In genomic region chr10:93447019-93447418, GRCh38 we compare ENCODE assay signal across 19 cellular contexts. TPM values are rescaled to one million over a fixed set of nuclear protein-coding genes. Genes with fewer than 3 reads are reported as not detected.
DNase-seq lines count a peak whose midpoint lies in the region; ATAC-seq and TF ChIP-seq lines count a peak whose summit lies in the region.
"Had no signal": no experiment of that assay in that cellular context is flagged by ENCODE, and none has a peak within 500 bp of the region (broad histone marks: within the 10 kb centered on the region; RNA-seq: fewer than 3 reads in every experiment).

No MANE protein-coding gene starts in this region.

- peaks cover 73% of the 10 kb centered on the region for H3K79me2 ChIP-seq in SK-N-SH (ENCODE audit: insufficient read depth)

- TF ChIP-seq CTCF in SK-N-SH (IDR thresholded peaks at IDR 0.05) (no peak), esophagus muscularis mucosa (IDR thresholded peaks at IDR 0.05) (no peak), osteocyte (IDR thresholded peaks at IDR 0.05) (no peak), upper lobe of right lung (IDR thresholded peaks at IDR 0.05) (no peak), GM20000 (IDR thresholded peaks at IDR 0.05; ENCODE audit: extremely low read depth, missing control alignments) (no peak)

- POLR2A ChIA-PET in SK-N-SH (lab: Yijun Ruan, JAX): no interaction called here

- no peak for TF ChIP-seq POLR2A in esophagus muscularis mucosa (IDR thresholded peaks at IDR 0.05; ENCODE audit: low read depth)

- no peak overlapping the region for H3K9ac ChIP-seq in SK-N-SH

- H3K4me2 ChIP-seq in SK-N-SH: no peak overlapping the region

- no peak overlapping the region for H2AFZ ChIP-seq in SK-N-SH (ENCODE audit: low read depth)

- no peak overlapping the region for H3K4me3 ChIP-seq in SK-N-SH (ENCODE audit: low read depth in 2 of 2, low read length in 1 of 2)
- H3K4me3 ChIP-seq in esophagus muscularis mucosa: no peak overlapping the region
- H3K4me3 ChIP-seq in upper lobe of right lung: no peak overlapping the region
- H3K4me3 ChIP-seq: ascending aorta, MG63 had no signal

- TF ChIP-seq EP300 in SK-N-SH (IDR thresholded peaks at IDR 0.05; ENCODE audit: borderline replicate concordance in 1 of 2, low read depth in 1 of 2, low read length in 1 of 2) (no peak), esophagus muscularis mucosa (IDR thresholded peaks at IDR 0.05) (no peak)

- no peaks in the 10 kb centered on the region for H4K20me1 ChIP-seq in SK-N-SH (ENCODE audit: insufficient read depth)

- CTCF ChIA-PET in SK-N-SH (lab: Yijun Ruan, JAX): interaction anchor here (1.4 to 3.4 kb wide), 3 partner anchors 13 to 70 kb away, joined by 4 to 23 read pairs (median 8); partner anchors contain the start of gene MYOF

- H3K36me3 Mint-ChIP-seq in osteocyte (ENCODE audit: unreplicated experiment): peaks cover 60% of the 10 kb centered on the region
- peaks cover 29% of the 10 kb centered on the region for H3K36me3 Mint-ChIP-seq in activated T-helper 17 cell treated with anti-CD3 and anti-CD28 coated beads, Interleukin-2, amount 50 U/mL, for 72 hours (ENCODE audit: low read depth)

- no peaks in the 10 kb centered on the region for H3K9me3 Mint-ChIP-seq in osteocyte (ENCODE audit: unreplicated experiment)
- H3K9me3 Mint-ChIP-seq in activated T-helper 17 cell treated with anti-CD3 and anti-CD28 coated beads, Interleukin-2, amount 50 U/mL, for 72 hours: peaks cover 3% of the 10 kb centered on the region
- H3K9me3 Mint-ChIP-seq: activated naive CD4-positive, alpha-beta T cell treated with anti-CD3 and anti-CD28 coated beads, Interleukin-2, amount 10 ng/mL, durations not matched to agents 7 days and 5 days had no signal

- H3K4me1 Mint-ChIP-seq in osteocyte (ENCODE audit: unreplicated experiment): peaks cover 58% of the 10 kb centered on the region
- peaks cover 2% of the 10 kb centered on the region for H3K4me1 Mint-ChIP-seq in activated T-helper 17 cell treated with anti-CD3 and anti-CD28 coated beads, Interleukin-2, amount 50 U/mL, for 72 hours

- H3K27me3 ChIP-seq in SK-N-SH (ENCODE audit: insufficient read depth) (no peaks in the 10 kb centered on the region), esophagus muscularis mucosa (no peaks in the 10 kb centered on the region), upper lobe of right lung (no peaks in the 10 kb centered on the region)
- H3K27me3 ChIP-seq: ascending aorta, MG63 had no signal

- intact Hi-C loops in esophagus muscularis mucosa (cut with DNase I) (no loop called here), upper lobe of right lung (cut with DNase I) (no loop called here)

- no peaks in the 10 kb centered on the region for H3K27me3 Mint-ChIP-seq in osteocyte (ENCODE audit: unreplicated experiment)
- H3K27me3 Mint-ChIP-seq in activated T-helper 17 cell treated with anti-CD3 and anti-CD28 coated beads, Interleukin-2, amount 50 U/mL, for 72 hours: peaks cover 4% of the 10 kb centered on the region

- ATAC-seq in SK-N-SH treated with all-trans-retinoic acid at 6 μM for 48 hours (no peak), upper lobe of right lung (no peak)
- ATAC-seq in activated T-helper 17 cell treated with anti-CD3 and anti-CD28 coated beads, Interleukin-2, amount 50 U/mL, for 72 hours (replicated peaks): no peak

- DNase-seq in SK-N-SH (no peak), esophagus muscularis mucosa (ENCODE audit: extremely low spot score) (no peak), osteocyte (ENCODE audit: extremely low spot score, unreplicated experiment) (no peak), upper lobe of right lung (no peak), GM20000 (ENCODE audit: low spot score) (no peak)
- no peak for DNase-seq in activated CD4-positive, alpha-beta T cell treated with anti-CD3 and anti-CD28 coated beads for 4 hours
- DNase-seq: activated CD4-positive, alpha-beta T cell treated with anti-CD3 and anti-CD28 coated beads, Interleukin-2, amount 50 U/mL, for 1 hour; activated naive CD4-positive, alpha-beta T cell treated with anti-CD3 and anti-CD28 coated beads, Interleukin-2, amount 10 ng/mL, durations not matched to agents 7 days and 5 days; activated T-cell treated with anti-CD3 and anti-CD28 coated beads for 4 hours; DND-41; GOT3; MG63; stimulated activated CD4-positive, alpha-beta T cell treated with anti-CD3 and anti-CD28 coated beads, Interleukin-4, amount 100 ng/mL, for 4 hours; SW 1271 had no signal

- H3K36me3 ChIP-seq in SK-N-SH (replicated peaks in 1 of 2; ENCODE audit: control insufficient read depth in 1 of 2, insufficient read depth in 2 of 2, low read length in 1 of 2) (peaks cover 6 to 56% of the 10 kb centered on the region in 2 experiments), esophagus muscularis mucosa (peaks cover 10 to 41% (median 30%) of the 10 kb centered on the region in 4 donors), upper lobe of right lung (peaks cover 18% of the 10 kb centered on the region)

- H3F3A ChIP-seq in SK-N-SH (replicated peaks; ENCODE audit: insufficient read depth): peaks cover 45% of the 10 kb centered on the region

- H3K9me3 ChIP-seq in SK-N-SH: no peaks in the 10 kb centered on the region
- no peaks in the 10 kb centered on the region for H3K9me3 ChIP-seq in esophagus muscularis mucosa
- no peaks in the 10 kb centered on the region for H3K9me3 ChIP-seq in upper lobe of right lung
- H3K9me3 ChIP-seq: ascending aorta, MG63 had no signal

- H3K9me2 ChIP-seq in SK-N-SH: no peaks in the 10 kb centered on the region

- TF ChIP-seq RAD21 in SK-N-SH (IDR thresholded peaks at IDR 0.05; ENCODE audit: low read length): no peak

- H3K27ac ChIP-seq in SK-N-SH (ENCODE audit: low read depth in 2 of 2, low read length in 1 of 2) (peak overlapping the region in 1 of 2 experiments; percentile 100; a peak in 2 of 4 replicates), esophagus muscularis mucosa (replicated peaks in 1 of 4) (peak overlapping the region; percentile 99 to 100 (median 99)), upper lobe of right lung (peak overlapping the region; percentile 92)
- H3K27ac ChIP-seq: 22Rv1 had no signal

- peak overlapping the region; percentile 99 for H3K27ac Mint-ChIP-seq in osteocyte (ENCODE audit: unreplicated experiment)
- no peak overlapping the region for H3K27ac Mint-ChIP-seq in activated T-helper 17 cell treated with anti-CD3 and anti-CD28 coated beads, Interleukin-2, amount 50 U/mL, for 72 hours
- H3K27ac Mint-ChIP-seq: activated naive CD4-positive, alpha-beta T cell treated with anti-CD3 and anti-CD28 coated beads, Interleukin-2, amount 10 ng/mL, durations not matched to agents 7 days and 5 days had no signal

- no peak overlapping the region for H3K4me3 Mint-ChIP-seq in osteocyte (ENCODE audit: unreplicated experiment)
- H3K4me3 Mint-ChIP-seq in activated T-helper 17 cell treated with anti-CD3 and anti-CD28 coated beads, Interleukin-2, amount 50 U/mL, for 72 hours: no peak overlapping the region
- H3K4me3 Mint-ChIP-seq: activated naive CD4-positive, alpha-beta T cell treated with anti-CD3 and anti-CD28 coated beads, Interleukin-2, amount 10 ng/mL, durations not matched to agents 7 days and 5 days; CD14-positive monocyte had no signal

- peaks cover 11 to 27% of the 10 kb centered on the region in 2 experiments for H3K4me1 ChIP-seq in SK-N-SH (ENCODE audit: control insufficient read depth in 1 of 2, insufficient read depth in 2 of 2, low read depth in 1 of 2, low read length in 1 of 2)
- H3K4me1 ChIP-seq in esophagus muscularis mucosa: peaks cover 33 to 56% (median 48%) of the 10 kb centered on the region in 4 donors
- peaks cover 45% of the 10 kb centered on the region for H3K4me1 ChIP-seq in upper lobe of right lung

- WGBS in SK-N-SH (ENCODE audit: low lambda C conversion rate): 74% methylated on average over 6 of the region's 6 CpGs
- 72% methylated on average over 6 of the region's 6 CpGs for WGBS in esophagus muscularis mucosa

TF ChIP-seq in SK-N-SH treated with all-trans-retinoic acid at 6 μM for 48 hours, 23 proteins besides CTCF, POLR2A, EP300 and RAD21:
- TF ChIP-seq ZNF565 (CRISPR knock-in tag; conservative IDR thresholded peaks at IDR 0.05; ENCODE audit: low read depth): no peak
- TF ChIP-seq ZFP3 (CRISPR knock-in tag; IDR thresholded peaks at IDR 0.05): 0 out of 2 replicates have a peak, but pooled peaks have one; percentile 27
TF ChIP-seq in SK-N-SH treated with all-trans-retinoic acid at 6 μM for 48 hours: peak in this region for 1.

TF ChIP-seq in SK-N-SH, 30 proteins besides CTCF, POLR2A, EP300 and RAD21 (continues in another document):
- TF ChIP-seq CHD2 (IDR thresholded peaks at IDR 0.05; ENCODE audit: low read length, partially characterized antibody) (no peak), EZH2phosphoT487 (IDR thresholded peaks at IDR 0.05; ENCODE audit: borderline replicate concordance, low read depth) (no peak), NFIC (IDR thresholded peaks at IDR 0.05; ENCODE audit: borderline replicate concordance) (no peak), TAF1 (IDR thresholded peaks at IDR 0.05; ENCODE audit: borderline replicate concordance, low read depth, low read length) (no peak), ELF1 (IDR thresholded peaks at IDR 0.05) (no peak), FOSL2 (IDR thresholded peaks at IDR 0.05; ENCODE audit: borderline replicate concordance, low read depth) (no peak), USF1 (IDR thresholded peaks at IDR 0.05; ENCODE audit: borderline replicate concordance, low read depth) (no peak)

RNA-seq across cellular contexts. Expression of gene MYOF, which starts 35.1 kb away (rescaled TPM):
- polyA plus RNA-seq in SK-N-SH (2012; rRNA removed): 103 and 134 TPM in 2 replicates
- polyA plus RNA-seq in SK-N-SH (2012; cell fraction: cytosol; rRNA removed): 116 and 117 TPM in 2 replicates
- polyA plus RNA-seq in SK-N-SH (2012; cell fraction: nucleus; rRNA removed): 121 and 175 TPM in 2 replicates
- total RNA-seq in esophagus muscularis mucosa: 100 to 1,000 TPM in 2 of 4 donors, 10 to 100 TPM in 2; 71.2 to 120 (median 97.3) TPM
- total RNA-seq in osteocyte: 470 and 517 TPM in 2 replicates
- 132 TPM for total RNA-seq in upper lobe of right lung
- total RNA-seq in activated T-helper 17 cell treated with anti-CD3 and anti-CD28 coated beads, Interleukin-2, amount 50 U/mL, for 72 hours: 10 to 100 TPM; 30.6 to 50.2 TPM

RNA-seq across cellular contexts. Expression of gene CEP55, which starts 49.4 kb away (rescaled TPM):
- 9.8 and 11.3 TPM in 2 replicates for polyA plus RNA-seq in SK-N-SH (2012; rRNA removed)
- polyA plus RNA-seq in SK-N-SH (2012; cell fraction: cytosol; rRNA removed): 14.8 and 16.8 TPM in 2 replicates
- 3.9 and 8.0 TPM in 2 replicates for polyA plus RNA-seq in SK-N-SH (2012; cell fraction: nucleus; rRNA removed)
- under 1 TPM in 3 of 4 donors, not detected in 1; 0.19 to 0.80 (median 0.50) TPM for total RNA-seq in esophagus muscularis mucosa
- 8.6 and 9.5 TPM in 2 replicates for total RNA-seq in osteocyte
- total RNA-seq in upper lobe of right lung: 0.35 TPM
- 10 to 100 TPM; 47.8 to 73.8 TPM for total RNA-seq in activated T-helper 17 cell treated with anti-CD3 and anti-CD28 coated beads, Interleukin-2, amount 50 U/mL, for 72 hours
- total RNA-seq: ascending aorta had no signal
